In the genomic region with DNA sequence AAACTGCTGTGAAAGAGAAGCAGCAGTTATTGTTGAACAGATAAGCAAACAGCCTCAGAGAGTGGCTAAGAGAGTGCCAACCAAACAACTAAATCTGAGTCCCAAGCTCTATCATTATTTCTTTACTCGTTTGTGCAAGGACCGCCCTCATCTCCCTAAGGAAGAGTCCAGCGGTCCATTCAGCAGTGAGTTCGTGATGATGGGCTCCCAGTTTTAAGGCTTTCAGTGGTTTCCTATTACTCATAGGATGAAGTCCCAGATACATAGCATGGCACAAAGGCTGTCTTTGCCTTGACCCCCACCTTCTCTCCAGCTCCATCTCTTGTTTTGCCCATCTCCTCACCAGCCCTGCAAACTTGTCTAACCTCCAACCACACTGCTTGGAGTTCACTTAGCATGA, we compare ENCODE assay signal across 29 cellular contexts. TPM values are rescaled to one million over a fixed set of nuclear protein-coding genes. Genes with fewer than 3 reads are reported as not detected.
"Had no signal": no experiment of that assay in that cellular context is flagged by ENCODE, and none has a peak within 500 bp of the region (broad histone marks: within the 10 kb centered on the region; RNA-seq: fewer than 3 reads in every experiment).

No MANE protein-coding gene starts in this region.

- H3K4me1 ChIP-seq: colonic mucosa, lower lobe of right lung, vagina had no signal

- H3K4me3 Mint-ChIP-seq: activated T-cell treated with anti-CD3 and anti-CD28 coated beads, Interleukin-2, amount 50 U/mL, for 72 hours; natural killer cell treated with Interleukin-12 subunit alpha and Interleukin-12 subunit beta and Interleukin-15 and Interleukin-18, amount 100 ng/mL, for 72 hours; stimulated activated memory B cell treated with anti-CD40 and anti-IgM and Interleukin-4, amounts not matched to agents 10 μg/mL and 1 μg/mL and 100 μg/mL, for 72 hours; stimulated activated naive CD8-positive, alpha-beta T cell treated with anti-CD3 and anti-CD28 coated beads, Interleukin-15, amount 100 ng/mL, for 72 hours; T-helper 2 cell treated with Interferon-gamma antibody and Interleukin-4, amounts not matched to agents 5 μg/mL and 100 μg/mL, for 36 hours had no signal

- H3K4me3 ChIP-seq: colonic mucosa, hepatocyte, lower lobe of right lung, ovary, sigmoid colon, upper lobe of left lung, vagina had no signal

- DNase-seq: activated CD4-positive, alpha-beta T cell treated with anti-CD3 and anti-CD28 coated beads for 4 hours; activated CD4-positive, alpha-beta T cell treated with anti-CD3 and anti-CD28 coated beads, Interleukin-2, amount 50 U/mL, for 4 hours; activated naive CD4-positive, alpha-beta T cell; activated T-cell treated with anti-CD3 and anti-CD28 coated beads for 4 hours; activated T-cell treated with anti-CD3 and anti-CD28 coated beads, Interleukin-2, amount 50 U/mL, for 72 hours; anterior cingulate cortex; colonic mucosa; effector CD8-positive, alpha-beta T cell; islet precursor cell; lower lobe of right lung; mesendoderm; ovary; sigmoid colon; small intestine; stimulated activated CD4-positive, alpha-beta T cell treated with anti-CD3 and anti-CD28 coated beads, Interleukin-4, amount 100 ng/mL, for 4 hours; stimulated activated CD8-positive, alpha-beta memory T cell treated with anti-CD3 and anti-CD28 coated beads, Interleukin-4, amount 100 ng/mL, for 48 hours; stimulated activated naive CD8-positive, alpha-beta T cell treated with anti-CD3 and anti-CD28 coated beads, Interleukin-15, amount 100 ng/mL, for 72 hours; substantia nigra; T-helper 1 cell; upper lobe of left lung had no signal

- H3K4me1 Mint-ChIP-seq: stimulated activated memory B cell treated with anti-CD40 and anti-IgM and Interleukin-4, amounts not matched to agents 10 μg/mL and 1 μg/mL and 100 μg/mL, for 72 hours; stimulated activated naive CD8-positive, alpha-beta T cell treated with anti-CD3 and anti-CD28 coated beads, Interleukin-15, amount 100 ng/mL, for 72 hours had no signal

- H3K36me3 Mint-ChIP-seq: activated naive CD4-positive, alpha-beta T cell treated with anti-CD3 and anti-CD28 coated beads, Interleukin-2, amount 50 U/mL, for 72 hours; natural killer cell treated with Interleukin-12 subunit alpha and Interleukin-12 subunit beta and Interleukin-15 and Interleukin-18, amount 100 ng/mL, for 72 hours; stimulated activated memory B cell treated with anti-CD40 and anti-IgM and Interleukin-4, amounts not matched to agents 10 μg/mL and 1 μg/mL and 100 μg/mL, for 72 hours had no signal

- H3K27me3 Mint-ChIP-seq: stimulated activated memory B cell treated with anti-CD40 and anti-IgM and Interleukin-4, amounts not matched to agents 10 μg/mL and 1 μg/mL and 100 μg/mL, for 72 hours; stimulated activated naive CD8-positive, alpha-beta T cell treated with anti-CD3 and anti-CD28 coated beads, Interleukin-15, amount 100 ng/mL, for 72 hours had no signal

- H3K27ac ChIP-seq: colonic mucosa, hepatocyte, ovary, sigmoid colon, vagina, VCaP had no signal

- ATAC-seq: activated naive CD4-positive, alpha-beta T cell treated with anti-CD3 and anti-CD28 coated beads, Interleukin-2, amount 50 U/mL, for 72 hours; activated T-cell treated with anti-CD3 and anti-CD28 coated beads, Interleukin-2, amount 50 U/mL, for 72 hours; natural killer cell treated with Interleukin-12 subunit alpha and Interleukin-12 subunit beta and Interleukin-15 and Interleukin-18, amount 100 ng/mL, for 72 hours; stimulated activated memory B cell treated with anti-CD40 and anti-IgM and Interleukin-4, amounts not matched to agents 10 μg/mL and 1 μg/mL and 100 μg/mL, for 72 hours; stimulated activated naive CD8-positive, alpha-beta T cell treated with anti-CD3 and anti-CD28 coated beads, Interleukin-15, amount 100 ng/mL, for 72 hours had no signal

- H3K27me3 ChIP-seq: colonic mucosa, hepatocyte, ovary, sigmoid colon, upper lobe of left lung, vagina had no signal

- H3K9me3 ChIP-seq: colonic mucosa, lower lobe of right lung, ovary, sigmoid colon, upper lobe of left lung, vagina had no signal

- H3K27ac Mint-ChIP-seq: activated naive CD4-positive, alpha-beta T cell treated with anti-CD3 and anti-CD28 coated beads, Interleukin-2, amount 50 U/mL, for 72 hours; activated T-cell treated with anti-CD3 and anti-CD28 coated beads, Interleukin-2, amount 50 U/mL, for 72 hours; natural killer cell treated with Interleukin-12 subunit alpha and Interleukin-12 subunit beta and Interleukin-15 and Interleukin-18, amount 100 ng/mL, for 72 hours; progenitor cell of endocrine pancreas; stimulated activated memory B cell treated with anti-CD40 and anti-IgM and Interleukin-4, amounts not matched to agents 10 μg/mL and 1 μg/mL and 100 μg/mL, for 72 hours; stimulated activated naive CD8-positive, alpha-beta T cell treated with anti-CD3 and anti-CD28 coated beads, Interleukin-15, amount 100 ng/mL, for 72 hours; T-helper 2 cell treated with Interferon-gamma antibody and Interleukin-4, amounts not matched to agents 5 μg/mL and 100 μg/mL, for 36 hours had no signal

- H3K9me3 Mint-ChIP-seq: T-helper 2 cell treated with Interferon-gamma antibody and Interleukin-4, amounts not matched to agents 5 μg/mL and 100 μg/mL, for 36 hours had no signal

RNA-seq across cellular contexts. Expression of a gene that starts 24.3 kb away (rescaled TPM):
- total RNA-seq: activated naive CD4-positive, alpha-beta T cell treated with anti-CD3 and anti-CD28 coated beads, Interleukin-2, amount 50 U/mL, for 72 hours; activated T-cell treated with anti-CD3 and anti-CD28 coated beads, Interleukin-2, amount 50 U/mL, for 72 hours; mononuclear cell had no signal
